ENCODE assay signal across 9 cellular contexts in the genomic region with DNA sequence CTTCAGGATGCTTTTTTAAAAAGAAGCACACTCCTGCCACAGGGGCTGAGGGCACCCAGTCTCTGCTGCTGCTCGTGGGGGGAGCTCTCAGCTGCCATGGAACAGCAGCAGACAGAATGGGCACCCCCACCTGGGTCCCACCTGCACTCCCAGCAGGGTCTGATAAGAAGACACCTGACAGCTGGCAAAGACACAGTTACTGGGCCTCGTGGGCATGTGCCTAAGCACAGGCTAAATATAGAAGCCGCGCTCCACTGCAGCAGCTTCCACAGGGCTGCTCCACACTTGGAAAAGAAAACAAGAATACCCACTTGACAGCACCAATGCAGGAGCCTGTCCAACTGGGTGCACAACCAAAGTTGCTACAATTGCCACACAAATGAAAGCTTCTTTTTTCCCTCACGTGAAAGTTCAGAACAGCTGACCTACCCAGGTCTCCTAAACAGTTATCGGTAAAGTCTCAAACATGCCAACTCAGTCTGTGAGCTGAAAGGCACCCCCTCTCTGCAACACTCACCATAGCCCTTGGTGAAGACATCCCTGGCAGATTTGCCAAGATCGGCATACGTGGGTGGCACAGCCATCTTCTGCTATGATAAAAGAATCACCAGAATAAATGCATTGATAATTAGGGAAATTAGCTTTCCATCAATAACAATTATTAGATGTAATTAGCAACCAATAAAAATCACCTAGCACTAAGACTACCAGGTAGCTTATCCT. TPM values are rescaled to one million over a fixed set of nuclear protein-coding genes. Genes with fewer than 3 reads are reported as not detected.
DNase-seq lines count a peak whose midpoint lies in the region; ATAC-seq lines count a peak whose summit lies in the region.
"Had no signal": no experiment of that assay in that cellular context is flagged by ENCODE, and none has a peak within 500 bp of the region (broad histone marks: within the 10 kb centered on the region; RNA-seq: fewer than 3 reads in every experiment).

No MANE protein-coding gene starts in this region.

- ATAC-seq in HG03342 (IDR thresholded peaks at IDR 0.05; ENCODE audit: unreplicated experiment) (no peak), GM21515 (IDR thresholded peaks at IDR 0.05; ENCODE audit: unreplicated experiment) (no peak)
- ATAC-seq: activated CD8-positive, alpha-beta memory T cell treated with anti-CD3 and anti-CD28 coated beads, Interleukin-2, amount 10 ng/mL, durations not matched to agents 7 days and 5 days had no signal

- intact Hi-C loops in head of caudate nucleus (cut with DNase I): no loop called here
- intact Hi-C loops in posterior vena cava (cut with DNase I): no loop called here

- DNase-seq in DMS 273 (lab: John Stamatoyannopoulos, UW; ENCODE audit: unreplicated experiment) (peak; percentile 41), DMS 273 treated with DMSO at 0.1 percent for 48 hours (lab: John Stamatoyannopoulos, UW) (no peak), NCI-H345 (lab: John Stamatoyannopoulos, UW) (peak; percentile 79), head of caudate nucleus (peak in 37 of 42 donors; percentile 27 to 82 (median 57)), posterior vena cava (ENCODE audit: low spot score) (peak; percentile 23), T-helper 9 cell (no peak)
- DNase-seq: activated CD8-positive, alpha-beta memory T cell treated with anti-CD3 and anti-CD28 coated beads, Interleukin-2, amount 10 ng/mL, durations not matched to agents 7 days and 5 days had no signal

RNA-seq across cellular contexts. Expression of a gene that starts 12.2 kb away (rescaled TPM):
- total RNA-seq in posterior vena cava: 100 to 1,000 TPM; 104 to 105 TPM

RNA-seq across cellular contexts. Expression of a gene that starts 24.2 kb away (rescaled TPM):
- total RNA-seq in posterior vena cava: 10 to 100 TPM; 24.0 to 29.2 TPM

Comparison
In these comparisons a context has a peak if more than half of its experiments do, and no peak if none do; other contexts are left out.
1. DNase-seq: peak in DMS 273 (single experiment), NCI-H345 (single experiment), head of caudate nucleus (37 of 42) and posterior vena cava (single experiment); none in DMS 273 treated with DMSO at 0.1 percent for 48 hours (single experiment) and T-helper 9 cell (single experiment).